1 cellular context compared by ENCODE assay signal in the genomic region with DNA sequence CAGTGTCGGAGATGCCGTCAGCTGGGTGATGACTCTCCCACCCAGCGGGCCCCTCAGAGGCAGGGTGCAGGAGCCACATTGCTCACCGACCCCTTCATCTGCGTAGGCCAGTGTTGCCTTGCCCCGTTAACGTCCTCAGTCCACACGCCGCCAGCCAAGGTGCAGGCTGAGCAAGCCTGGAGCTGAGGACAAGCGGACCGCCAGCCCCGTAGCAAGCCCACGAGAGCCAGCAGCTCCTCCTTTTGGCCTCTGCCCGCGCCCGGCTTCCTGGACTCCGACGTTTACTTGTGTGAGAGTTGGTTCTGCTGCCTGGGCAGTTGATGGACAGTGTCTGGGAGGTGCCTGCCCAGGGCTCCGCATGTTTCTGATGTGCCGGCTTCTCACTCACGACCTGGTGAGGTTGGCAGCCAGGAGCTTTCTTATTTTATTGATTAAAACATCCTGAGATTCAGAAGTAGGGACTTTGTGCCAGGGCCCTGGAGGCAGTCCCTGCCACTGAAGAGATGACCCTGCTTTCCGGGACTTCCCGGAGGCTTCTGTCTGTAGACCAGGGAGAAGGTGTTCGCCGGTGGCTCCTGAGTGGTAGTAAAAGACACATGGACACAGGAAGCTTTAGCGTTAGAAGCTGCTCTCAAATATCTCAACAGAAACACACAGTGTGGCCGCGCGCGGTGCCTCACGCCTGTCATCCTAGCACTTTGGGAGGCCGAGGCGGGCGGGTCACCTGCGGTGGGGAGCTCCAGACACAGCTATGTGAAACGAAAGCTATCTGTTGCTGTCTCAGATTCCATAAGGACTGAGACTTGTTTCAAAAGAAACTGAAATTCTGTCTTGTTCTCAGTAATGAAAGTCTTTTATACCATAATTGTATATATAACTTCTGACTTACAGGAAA.
A peak's percentile ranks its signal among the peaks of the same experiment; 100 is the strongest.
TF ChIP-seq lines count a peak whose summit lies in the region.

No MANE protein-coding gene starts in this region.

TF ChIP-seq in K562, 482 proteins besides CTCF, POLR2A, EP300 and RAD21:
- peak; percentile 59 for TF ChIP-seq RBFOX2 (IDR thresholded peaks at IDR 0.05; ENCODE audit: low read depth, low read length)
- no peak for TF ChIP-seq ZNF134 (CRISPR knock-in tag; conservative IDR thresholded peaks at IDR 0.05)
- TF ChIP-seq SRF (CRISPR knock-in tag; IDR thresholded peaks at IDR 0.05) = no peak
- TF ChIP-seq POLR2G (IDR thresholded peaks at IDR 0.05; ENCODE audit: low read depth, low read length) = peak; percentile 50
- TF ChIP-seq CHD1 (IDR thresholded peaks at IDR 0.05; ENCODE audit: low read length) = no peak
- TF ChIP-seq, protein P1, sequence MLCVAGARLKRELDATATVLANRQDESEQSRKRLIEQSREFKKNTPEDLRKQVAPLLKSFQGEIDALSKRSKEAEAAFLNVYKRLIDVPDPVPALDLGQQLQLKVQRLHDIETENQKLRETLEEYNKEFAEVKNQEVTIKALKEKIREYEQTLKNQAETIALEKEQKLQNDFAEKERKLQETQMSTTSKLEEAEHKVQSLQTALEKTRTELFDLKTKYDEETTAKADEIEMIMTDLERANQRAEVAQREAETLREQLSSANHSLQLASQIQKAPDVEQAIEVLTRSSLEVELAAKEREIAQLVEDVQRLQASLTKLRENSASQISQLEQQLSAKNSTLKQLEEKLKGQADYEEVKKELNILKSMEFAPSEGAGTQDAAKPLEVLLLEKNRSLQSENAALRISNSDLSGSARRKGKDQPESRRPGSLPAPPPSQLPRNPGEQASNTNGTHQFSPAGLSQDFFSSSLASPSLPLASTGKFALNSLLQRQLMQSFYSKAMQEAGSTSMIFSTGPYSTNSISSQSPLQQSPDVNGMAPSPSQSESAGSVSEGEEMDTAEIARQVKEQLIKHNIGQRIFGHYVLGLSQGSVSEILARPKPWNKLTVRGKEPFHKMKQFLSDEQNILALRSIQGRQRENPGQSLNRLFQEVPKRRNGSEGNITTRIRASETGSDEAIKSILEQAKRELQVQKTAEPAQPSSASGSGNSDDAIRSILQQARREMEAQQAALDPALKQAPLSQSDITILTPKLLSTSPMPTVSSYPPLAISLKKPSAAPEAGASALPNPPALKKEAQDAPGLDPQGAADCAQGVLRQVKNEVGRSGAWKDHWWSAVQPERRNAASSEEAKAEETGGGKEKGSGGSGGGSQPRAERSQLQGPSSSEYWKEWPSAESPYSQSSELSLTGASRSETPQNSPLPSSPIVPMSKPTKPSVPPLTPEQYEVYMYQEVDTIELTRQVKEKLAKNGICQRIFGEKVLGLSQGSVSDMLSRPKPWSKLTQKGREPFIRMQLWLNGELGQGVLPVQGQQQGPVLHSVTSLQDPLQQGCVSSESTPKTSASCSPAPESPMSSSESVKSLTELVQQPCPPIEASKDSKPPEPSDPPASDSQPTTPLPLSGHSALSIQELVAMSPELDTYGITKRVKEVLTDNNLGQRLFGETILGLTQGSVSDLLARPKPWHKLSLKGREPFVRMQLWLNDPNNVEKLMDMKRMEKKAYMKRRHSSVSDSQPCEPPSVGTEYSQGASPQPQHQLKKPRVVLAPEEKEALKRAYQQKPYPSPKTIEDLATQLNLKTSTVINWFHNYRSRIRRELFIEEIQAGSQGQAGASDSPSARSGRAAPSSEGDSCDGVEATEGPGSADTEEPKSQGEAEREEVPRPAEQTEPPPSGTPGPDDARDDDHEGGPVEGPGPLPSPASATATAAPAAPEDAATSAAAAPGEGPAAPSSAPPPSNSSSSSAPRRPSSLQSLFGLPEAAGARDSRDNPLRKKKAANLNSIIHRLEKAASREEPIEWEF (CRISPR knock-in tag; IDR thresholded peaks at IDR 0.05) = no peak
- TF ChIP-seq, protein P2, sequence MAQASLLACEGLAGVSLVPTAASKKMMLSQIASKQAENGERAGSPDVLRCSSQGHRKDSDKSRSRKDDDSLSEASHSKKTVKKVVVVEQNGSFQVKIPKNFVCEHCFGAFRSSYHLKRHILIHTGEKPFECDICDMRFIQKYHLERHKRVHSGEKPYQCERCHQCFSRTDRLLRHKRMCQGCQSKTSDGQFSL (CRISPR knock-in tag; IDR thresholded peaks at IDR 0.05) = no peak
- TF ChIP-seq, protein P2 (tag; IDR thresholded peaks at IDR 0.05) = no peak
- no peak for TF ChIP-seq HOXB6 (CRISPR knock-in tag; IDR thresholded peaks at IDR 0.05; ENCODE audit: borderline replicate concordance)
- TF ChIP-seq, protein P3, sequence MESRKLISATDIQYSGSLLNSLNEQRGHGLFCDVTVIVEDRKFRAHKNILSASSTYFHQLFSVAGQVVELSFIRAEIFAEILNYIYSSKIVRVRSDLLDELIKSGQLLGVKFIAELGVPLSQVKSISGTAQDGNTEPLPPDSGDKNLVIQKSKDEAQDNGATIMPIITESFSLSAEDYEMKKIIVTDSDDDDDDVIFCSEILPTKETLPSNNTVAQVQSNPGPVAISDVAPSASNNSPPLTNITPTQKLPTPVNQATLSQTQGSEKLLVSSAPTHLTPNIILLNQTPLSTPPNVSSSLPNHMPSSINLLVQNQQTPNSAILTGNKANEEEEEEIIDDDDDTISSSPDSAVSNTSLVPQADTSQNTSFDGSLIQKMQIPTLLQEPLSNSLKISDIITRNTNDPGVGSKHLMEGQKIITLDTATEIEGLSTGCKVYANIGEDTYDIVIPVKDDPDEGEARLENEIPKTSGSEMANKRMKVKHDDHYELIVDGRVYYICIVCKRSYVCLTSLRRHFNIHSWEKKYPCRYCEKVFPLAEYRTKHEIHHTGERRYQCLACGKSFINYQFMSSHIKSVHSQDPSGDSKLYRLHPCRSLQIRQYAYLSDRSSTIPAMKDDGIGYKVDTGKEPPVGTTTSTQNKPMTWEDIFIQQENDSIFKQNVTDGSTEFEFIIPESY (CRISPR knock-in tag; IDR thresholded peaks at IDR 0.05) = peak; percentile 58; the same call in 1 of the 2 replicates
- TF ChIP-seq ZKSCAN1 (IDR thresholded peaks at IDR 0.05; ENCODE audit: low read depth, low read length) = peak; percentile 95
